8 cellular contexts compared by ENCODE assay signal in the genomic region with DNA sequence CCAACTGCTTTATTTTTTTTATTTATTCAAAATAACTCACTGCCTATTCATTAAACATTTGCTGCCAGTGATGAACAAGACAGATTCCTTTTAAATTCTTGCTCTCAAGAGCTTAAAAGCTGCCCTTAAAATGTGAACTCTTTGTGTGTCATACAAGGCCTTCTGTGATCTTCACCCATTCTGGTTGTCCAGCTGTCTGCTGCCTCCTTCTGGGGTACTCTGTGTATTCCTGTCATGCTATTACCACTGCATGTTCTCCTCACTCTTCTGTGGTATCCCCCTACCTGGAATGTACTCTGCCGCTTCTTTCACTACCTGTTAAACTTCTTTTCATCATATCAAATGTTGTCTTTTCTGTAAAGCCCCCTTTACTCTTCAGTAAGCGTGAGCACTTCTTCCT.
DNase-seq lines count a peak whose midpoint lies in the region; ATAC-seq, FAIRE-seq and TF ChIP-seq lines count a peak whose summit lies in the region.

No MANE protein-coding gene starts in this region.

- peak overlapping the region; percentile 96 for H3K27ac ChIP-seq in ACC112 (ENCODE audit: low read depth, low read length)
- H3K27ac ChIP-seq in adrenal gland = peak overlapping the region in 4 of 5 donors; percentile 18 to 48 (median 30)
- H3K27ac ChIP-seq in keratinocyte (ENCODE audit: control insufficient read depth, insufficient read depth, low read length) = no peak overlapping the region
- H3K27ac ChIP-seq in prostate gland = no peak overlapping the region

- DNase-seq in adrenal gland (peak in 1 of 7 donors; percentile 10), keratinocyte (ENCODE audit: low read depth, low spot score) (no peak), prostate gland (ENCODE audit: low spot score) (no peak), NCI-H1105 treated with DMSO at 0.1 percent for 48 hours (lab: John Stamatoyannopoulos, UW) (no peak)

- H3K4me1 ChIP-seq in ACC112 (ENCODE audit: control insufficient read depth, insufficient read depth, low read length, unreplicated experiment) (peaks cover 46% of the 10 kb centered on the region), adrenal gland (replicated peaks in 1 of 2) (peaks cover 17 to 71% of the 10 kb centered on the region in 2 donors), keratinocyte (ENCODE audit: control insufficient read depth, extremely low read depth, insufficient read depth, low read length) (peaks cover 16% of the 10 kb centered on the region), prostate gland (replicated peaks) (peaks cover 5% of the 10 kb centered on the region)

- H3K36me3 ChIP-seq in ACC112 (ENCODE audit: insufficient read depth, low read length) (peaks cover 24% of the 10 kb centered on the region), adrenal gland (replicated peaks in 1 of 2) (peaks cover 0 to 17% of the 10 kb centered on the region in 2 donors), keratinocyte (ENCODE audit: control insufficient read depth in 2 of 2, extremely low read depth in 1 of 2, insufficient read depth in 2 of 2, low read length in 2 of 2) (peaks cover 0 to 2% of the 10 kb centered on the region in 2 experiments), prostate gland (no peaks in the 10 kb centered on the region)

- no peak overlapping the region for H3K9ac ChIP-seq in keratinocyte (ENCODE audit: control insufficient read depth, extremely low read depth, insufficient read depth, low read length)

- no peak for TF ChIP-seq POLR2A in adrenal gland (IDR thresholded peaks at IDR 0.05)
- no peak for TF ChIP-seq POLR2A in prostate gland (IDR thresholded peaks at IDR 0.05)

- no peaks in the 10 kb centered on the region for H3K9me1 ChIP-seq in keratinocyte (ENCODE audit: control insufficient read depth, extremely low read depth, insufficient read depth, low read length)

- no peaks in the 10 kb centered on the region for H3K27me3 ChIP-seq in ACC112 (ENCODE audit: insufficient read depth, low read length)
- no peaks in the 10 kb centered on the region for H3K27me3 ChIP-seq in adrenal gland
- no peaks in the 10 kb centered on the region for H3K27me3 ChIP-seq in keratinocyte (ENCODE audit: control insufficient read depth, extremely low read depth, insufficient read depth, low read length)
- H3K27me3 ChIP-seq in prostate gland (replicated peaks; ENCODE audit: insufficient read depth) = no peaks in the 10 kb centered on the region

- intact Hi-C loops in adrenal gland (cut with DNase I) = no loop called here
- intact Hi-C loops in prostate gland (cut with DNase I) = no loop called here

- no peak overlapping the region for H2AFZ ChIP-seq in ACC112 (ENCODE audit: low read length, unreplicated experiment)
- no peak overlapping the region for H2AFZ ChIP-seq in keratinocyte (ENCODE audit: control insufficient read depth, low read length)

- FAIRE-seq in keratinocyte (lab: Jason Lieb, UNC) = no peak

- TF ChIP-seq CTCF in adrenal gland (IDR thresholded peaks at IDR 0.05) = peak in 2 of 6 experiments; percentile 29 to 38
- peak in 2 of 3 experiments; percentile 20 to 30 for TF ChIP-seq CTCF in keratinocyte (optimal IDR thresholded peaks at IDR 0.05 in 1 of 3, IDR thresholded peaks at IDR 0.05 in 1 of 3, conservative IDR thresholded peaks at IDR 0.05 in 1 of 3; ENCODE audit: extremely low read depth in 1 of 3, insufficient read depth in 2 of 3, low read length in 3 of 3)
- TF ChIP-seq CTCF in prostate gland (IDR thresholded peaks at IDR 0.05) = no peak

- 82 to 88% (median 85%) methylated on average over 2 of the region's 2 CpGs for WGBS in adrenal gland, 4 donors
- WGBS in prostate gland = 79% methylated on average over 2 of the region's 2 CpGs

- H3K4me2 ChIP-seq in keratinocyte (ENCODE audit: control insufficient read depth, extremely low read depth, insufficient read depth, low read depth, low read length) = no peak overlapping the region

- H3K79me2 ChIP-seq in ACC112 (ENCODE audit: control insufficient read depth, insufficient read depth, low read length, unreplicated experiment) = peaks cover 69% of the 10 kb centered on the region
- H3K79me2 ChIP-seq in keratinocyte (ENCODE audit: control insufficient read depth, insufficient read depth, low read length) = peaks cover 48% of the 10 kb centered on the region

- H3K4me3 ChIP-seq in ACC112 (ENCODE audit: low read depth, low read length) (peak overlapping the region; percentile 36), adrenal gland (no peak overlapping the region), keratinocyte (ENCODE audit: control insufficient read depth in 2 of 3, extremely low read depth in 1 of 3, insufficient read depth in 2 of 3, low read depth in 1 of 3, low read length in 3 of 3) (no peak overlapping the region), prostate gland (no peak overlapping the region)

- ATAC-seq in GM18870 (IDR thresholded peaks at IDR 0.05; ENCODE audit: unreplicated experiment) (peak; percentile 44), HG03571 (IDR thresholded peaks at IDR 0.05; ENCODE audit: unreplicated experiment) (no peak), HG03108 (IDR thresholded peaks at IDR 0.05; ENCODE audit: unreplicated experiment) (no peak)

- H3K9me3 ChIP-seq in adrenal gland (replicated peaks in 1 of 3) = no peaks in the 10 kb centered on the region
- no peaks in the 10 kb centered on the region for H3K9me3 ChIP-seq in keratinocyte (ENCODE audit: control insufficient read depth, low read depth, low read length)
- H3K9me3 ChIP-seq in prostate gland = no peaks in the 10 kb centered on the region

- dilution Hi-C loops in keratinocyte (cut with MboI; ENCODE audit: extremely low pct_ligation_motif_present, low sequenced_read_pairs) = no loop called here

- no peaks in the 10 kb centered on the region for H4K20me1 ChIP-seq in keratinocyte (ENCODE audit: control insufficient read depth, extremely low read depth, insufficient read depth, low read length)

Comparison
In these comparisons a context has a peak if more than half of its experiments do, and no peak if none do; other contexts are left out.
1. H3K27ac ChIP-seq: peak in ACC112 (single experiment) and adrenal gland (4 of 5); none in keratinocyte (single experiment) and prostate gland (0 of 2).
2. CTCF ChIP-seq: peak in keratinocyte (2 of 3); none in prostate gland (0 of 4).